Comparison of ENCODE assay signal across 2 cellular contexts in the genomic region with DNA sequence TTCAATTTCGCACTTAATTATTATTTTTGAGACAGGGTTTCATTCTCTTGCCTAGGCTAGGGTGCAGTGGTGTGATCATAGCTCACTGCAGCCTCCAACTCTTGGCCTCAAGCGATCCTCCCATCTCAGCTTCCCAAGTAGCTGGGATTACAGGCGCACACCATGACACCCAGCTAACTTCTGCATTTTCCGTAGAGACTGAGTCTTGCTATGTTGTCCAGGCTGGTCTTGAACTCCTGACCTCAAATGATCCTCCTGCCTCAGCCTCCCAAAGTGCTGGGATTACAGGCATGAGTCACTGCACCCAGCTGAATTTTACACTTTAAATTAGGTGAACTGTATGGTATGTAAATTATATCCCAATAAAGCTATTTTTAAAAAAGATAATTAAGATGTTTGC.
DNase-seq lines count a peak whose midpoint lies in the region; ATAC-seq, FAIRE-seq and TF ChIP-seq lines count a peak whose summit lies in the region.
"Not testable (repeated sequence)": the region's sequence is repeated elsewhere in the genome, so short reads cannot be mapped to it uniquely, and the experiment has no call there.

No MANE protein-coding gene starts in this region.

- not testable (repeated sequence) for FAIRE-seq in K562 (lab: Jason Lieb, UNC)

- in situ Hi-C loops in K562 (cut with MboI) = not testable (repeated sequence)

- intact Hi-C loops in K562 (cut with micrococcal nuclease) = not testable (repeated sequence)

- H3K36me3 ChIP-seq in K562 (ENCODE audit: control insufficient read depth, insufficient read depth, low read length) = not testable (repeated sequence)

- H3K4me2 ChIP-seq in K562 (ENCODE audit: insufficient read depth, low read length) = not testable (repeated sequence)

- not testable (repeated sequence) for H3K9ac ChIP-seq in K562 (ENCODE audit: insufficient read depth in 1 of 2, low read depth in 2 of 2, low read length in 2 of 2)

- not testable (repeated sequence) for TF ChIP-seq POLR2A in K562 (conservative IDR thresholded peaks at IDR 0.05)

- H3K27me3 ChIP-seq in K562 (ENCODE audit: control insufficient read depth in 2 of 2, insufficient read depth in 2 of 2, low read length in 2 of 2) = peaks cover 32 to 46% of the 10 kb centered on the region in 2 experiments

- not testable (repeated sequence) for H3K4me3 Mint-ChIP-seq in WTC11

- H3K36me3 Mint-ChIP-seq in WTC11 = not testable (repeated sequence)

- H3K9me3 ChIP-seq in K562 (replicated peaks; ENCODE audit: control insufficient read depth, insufficient read depth, low read depth, low read length) = not testable (repeated sequence)

- H3K4me1 Mint-ChIP-seq in WTC11 = peaks cover 17% of the 10 kb centered on the region

- H3K79me2 ChIP-seq in K562 (ENCODE audit: control insufficient read depth, insufficient read depth, low read length) = not testable (repeated sequence)

- not testable (repeated sequence) for ATAC-seq in WTC11, K562

- H3K27me3 Mint-ChIP-seq in WTC11 (ENCODE audit: low read depth) = peaks cover 21% of the 10 kb centered on the region

- WGBS in K562 (ENCODE audit: insufficient coverage, low coverage, missing lambda C conversion rate) = 1% methylated on average over 4 of the region's 4 CpGs

- CTCF ChIA-PET in WTC11 (lab: Charles Lee) = interaction anchor here (1.4 to 3.5 kb wide), 2 partner anchors 21 to 380 kb away, joined by 6 to 18 read pairs; no protein-coding TSS in a partner anchor
- CTCF ChIA-PET in K562 (lab: Yijun Ruan, JAX; ENCODE audit: low intra/inter-chr PET ratio) = not testable (repeated sequence)

- H2AFZ ChIP-seq in K562 (ENCODE audit: low read depth, low read length) = not testable (repeated sequence)

- not testable (repeated sequence) for TF ChIP-seq RAD21 in K562 (CRISPR knock-in tag; conservative IDR thresholded peaks at IDR 0.05 in 1 of 2, IDR thresholded peaks at IDR 0.05 in 1 of 2)

- H3K27ac ChIP-seq in K562 (ENCODE audit: extremely low read depth, low read depth, low read length) = not testable (repeated sequence)

- not testable (repeated sequence) for TF ChIP-seq EP300 in K562 (IDR thresholded peaks at IDR 0.05; ENCODE audit: low read length)

- BruUV-seq in K562 (replicated peaks; lab: Mats Ljungman, UMichigan) = not testable (repeated sequence)

- not testable (repeated sequence) for DNase-seq in WTC11 (ENCODE audit: low spot score); K562 (ENCODE audit: extremely low read depth in 1 of 4, low spot score in 3 of 4)

- POLR2A ChIA-PET in WTC11 (lab: Charles Lee) (interaction anchor here (0.6 kb wide), 1 partner anchor 382 kb away, joined by 3 read pairs; no protein-coding TSS in a partner anchor), K562 (lab: Yijun Ruan, JAX) (interaction anchor here (1.4 kb wide), 1 partner anchor 15 kb away, joined by 3 read pairs; no protein-coding TSS in a partner anchor)

- not testable (repeated sequence) for H3K27ac Mint-ChIP-seq in WTC11

- H3K4me3 ChIP-seq in K562 = not testable (repeated sequence)

- H3K9me3 Mint-ChIP-seq in WTC11 = not testable (repeated sequence)

- H3K4me1 ChIP-seq in K562 (replicated peaks in 1 of 2; ENCODE audit: control insufficient read depth in 2 of 2, insufficient read depth in 2 of 2, low read length in 2 of 2) = not testable (repeated sequence)

- not testable (repeated sequence) for TF ChIP-seq CTCF in WTC11 (IDR thresholded peaks at IDR 0.05); K562 (IDR thresholded peaks at IDR 0.05 in 2 of 3, conservative IDR thresholded peaks at IDR 0.05 in 1 of 3; ENCODE audit: insufficient read depth in 2 of 3, low read depth in 1 of 3, low read length in 3 of 3)

- H4K20me1 ChIP-seq in K562 (replicated peaks; ENCODE audit: control insufficient read depth, insufficient read depth, low read length) = peaks cover 11% of the 10 kb centered on the region; the same call in 1 of the 2 replicates

- not testable (repeated sequence) for H3K9me1 ChIP-seq in K562 (ENCODE audit: control insufficient read depth, insufficient read depth, low read length)

TF ChIP-seq in WTC11, 78 proteins besides CTCF, POLR2A, EP300 and RAD21:
- peak; percentile 71 for TF ChIP-seq ZNF121 (CRISPR knock-in tag; IDR thresholded peaks at IDR 0.05)

TF ChIP-seq in K562, 482 proteins besides CTCF, POLR2A, EP300 and RAD21:
- peak; percentile 84 for TF ChIP-seq ZNF121 (CRISPR knock-in tag; conservative IDR thresholded peaks at IDR 0.05)
